23 cellular contexts compared by ENCODE assay signal in the genomic region with DNA sequence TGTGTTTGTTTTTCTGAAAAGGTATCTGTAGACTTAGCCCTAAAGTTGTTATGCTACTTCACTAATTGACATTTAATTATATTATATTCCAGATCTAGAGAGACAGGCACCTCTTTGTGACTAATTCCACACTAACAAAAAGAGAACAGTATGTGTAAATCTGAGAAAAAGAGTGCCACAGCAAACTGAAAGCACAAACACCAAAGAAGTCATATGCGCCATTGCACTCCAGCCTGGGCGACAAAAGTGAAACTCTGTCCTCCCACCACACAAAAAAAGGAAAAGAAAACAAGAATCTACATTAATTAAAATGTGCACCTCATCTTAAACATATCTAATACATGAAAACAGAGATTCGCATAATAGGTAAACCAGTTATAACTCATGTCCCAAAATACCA. TPM values are rescaled to one million over a fixed set of nuclear protein-coding genes. Genes with fewer than 3 reads are reported as not detected.
DNase-seq lines count a peak whose midpoint lies in the region; ATAC-seq lines count a peak whose summit lies in the region.
"Had no signal": no experiment of that assay in that cellular context is flagged by ENCODE, and none has a peak within 500 bp of the region (broad histone marks: within the 10 kb centered on the region; RNA-seq: fewer than 3 reads in every experiment).

No MANE protein-coding gene starts in this region.

- H3K27me3 Mint-ChIP-seq in T-cell = no peaks in the 10 kb centered on the region
- no peaks in the 10 kb centered on the region for H3K27me3 Mint-ChIP-seq in activated naive CD4-positive, alpha-beta T cell treated with anti-CD3 and anti-CD28 coated beads, Interleukin-2, amount 50 U/mL, for 24 hours
- H3K27me3 Mint-ChIP-seq: activated B cell treated with CpG ODN at 0.5 μM for 24 hours; CD4-positive, alpha-beta memory T cell; stimulated activated naive B cell treated with anti-CD40 and anti-IgM and Interleukin-4, amounts not matched to agents 10 μg/mL and 1 μg/mL and 100 μg/mL, for 72 hours had no signal

- no peak overlapping the region for H3K4me3 Mint-ChIP-seq in T-cell
- H3K4me3 Mint-ChIP-seq in activated naive CD4-positive, alpha-beta T cell treated with anti-CD3 and anti-CD28 coated beads, Interleukin-2, amount 50 U/mL, for 24 hours = no peak overlapping the region
- H3K4me3 Mint-ChIP-seq: activated B cell treated with CpG ODN at 0.5 μM for 24 hours; stimulated activated naive B cell treated with anti-CD40 and anti-IgM and Interleukin-4, amounts not matched to agents 10 μg/mL and 1 μg/mL and 100 μg/mL, for 72 hours had no signal

- no peak for ATAC-seq in T-cell (replicated peaks in 1 of 4)
- peak; percentile 32 for ATAC-seq in stimulated activated naive CD8-positive, alpha-beta T cell treated with anti-CD3 and anti-CD28 coated beads, Interleukin-15, Interleukin-2, amounts not matched to agents 100 U/mL and 50 U/mL, for 24 hours
- ATAC-seq: left ventricle myocardium superior; stimulated activated naive B cell treated with anti-CD40 and anti-IgM and Interleukin-4, amounts not matched to agents 10 μg/mL and 1 μg/mL and 100 μg/mL, for 72 hours had no signal

- H3K36me3 Mint-ChIP-seq in T-cell = no peaks in the 10 kb centered on the region
- no peaks in the 10 kb centered on the region for H3K36me3 Mint-ChIP-seq in activated naive CD4-positive, alpha-beta T cell treated with anti-CD3 and anti-CD28 coated beads, Interleukin-2, amount 50 U/mL, for 24 hours

- peak; percentile 11 to 15 (median 14) for DNase-seq in stimulated activated CD4-positive, alpha-beta T cell treated with anti-CD3 and anti-CD28 coated beads, Interleukin-12 subunit alpha, Interleukin-12 subunit beta, amount 100 ng/mL, for 48 hours (ENCODE audit: low read depth in 2 of 3, low spot score in 1 of 3)
- no peak for DNase-seq in stimulated activated CD4-positive, alpha-beta T cell treated with anti-CD3 and anti-CD28 coated beads, Interleukin-4, amount 100 ng/mL, for 4 hours
- DNase-seq in T-cell = no peak
- DNase-seq in stimulated activated naive CD8-positive, alpha-beta T cell treated with anti-CD3 and anti-CD28 coated beads, Interleukin-15, Interleukin-2, amounts not matched to agents 100 U/mL and 50 U/mL, for 24 hours = peak; percentile 10
- DNase-seq in RKO (ENCODE audit: low spot score) = no peak
- no peak for DNase-seq in dermis blood vessel endothelial cell
- DNase-seq in DMS 273 treated with DMSO at 0.1 percent for 48 hours (lab: John Stamatoyannopoulos, UW) = no peak
- DNase-seq: activated B cell treated with CpG ODN at 0.5 μM for 24 hours; anterior cingulate cortex; CD4-positive, alpha-beta memory T cell; central memory CD4-positive, alpha-beta T cell; DMS53; effector CD4-positive, alpha-beta T cell; GM23248; KBM-7; left ventricle myocardium superior; NCI-H1694 treated with DMSO at 0.1 percent for 48 hours; NCI-H226; Peyer's patch; stimulated activated naive B cell treated with anti-CD40 and anti-IgM and Interleukin-4, amounts not matched to agents 10 μg/mL and 1 μg/mL and 100 μg/mL, for 72 hours; T-helper 9 cell; trophoblast cell had no signal

- H3K4me1 Mint-ChIP-seq in T-cell = peaks cover 7 to 14% (median 10%) of the 10 kb centered on the region in 3 donors
- H3K4me1 Mint-ChIP-seq in activated naive CD4-positive, alpha-beta T cell treated with anti-CD3 and anti-CD28 coated beads, Interleukin-2, amount 50 U/mL, for 24 hours = peaks cover 20% of the 10 kb centered on the region

- POLR2A ChIA-PET in T-cell (lab: Charles Lee) = no interaction called here

- H3K27ac Mint-ChIP-seq in T-cell = peak overlapping the region; percentile 20 to 77
- H3K27ac Mint-ChIP-seq in activated naive CD4-positive, alpha-beta T cell treated with anti-CD3 and anti-CD28 coated beads, Interleukin-2, amount 50 U/mL, for 24 hours = peak overlapping the region; percentile 6
- H3K27ac Mint-ChIP-seq: activated B cell treated with CpG ODN at 0.5 μM for 24 hours; stimulated activated naive B cell treated with anti-CD40 and anti-IgM and Interleukin-4, amounts not matched to agents 10 μg/mL and 1 μg/mL and 100 μg/mL, for 72 hours had no signal

- CTCF ChIA-PET in T-cell (lab: Charles Lee) = interaction anchor here in 1 of 2 donors (0.5 kb wide), 1 partner anchor 164 kb away, joined by 3 read pairs; no protein-coding TSS in a partner anchor

- no peaks in the 10 kb centered on the region for H3K9me3 Mint-ChIP-seq in T-cell
- no peaks in the 10 kb centered on the region for H3K9me3 Mint-ChIP-seq in activated naive CD4-positive, alpha-beta T cell treated with anti-CD3 and anti-CD28 coated beads, Interleukin-2, amount 50 U/mL, for 24 hours
- H3K9me3 Mint-ChIP-seq: activated B cell treated with CpG ODN at 0.5 μM for 24 hours; stimulated activated naive B cell treated with anti-CD40 and anti-IgM and Interleukin-4, amounts not matched to agents 10 μg/mL and 1 μg/mL and 100 μg/mL, for 72 hours had no signal

RNA-seq across cellular contexts. Expression of a gene that starts 4.4 kb away (rescaled TPM):
- total RNA-seq in T-cell (10 to 100 TPM; 24.4 to 37.3 (median 34.3) TPM), dermis blood vessel endothelial cell (28.4 and 29.3 TPM in 2 replicates)

RNA-seq across cellular contexts. Expression of a gene that starts 39.7 kb away (rescaled TPM):
- total RNA-seq in T-cell (10 to 100 TPM; 70.9 to 87.5 (median 71.9) TPM), dermis blood vessel endothelial cell (35.2 and 39.9 TPM in 2 replicates)

Comparison
In these comparisons a context has a peak if more than half of its experiments do, and no peak if none do; other contexts are left out.
1. DNase-seq: peak in stimulated activated CD4-positive, alpha-beta T cell treated with anti-CD3 and anti-CD28 coated beads, Interleukin-12 subunit alpha, Interleukin-12 subunit beta, amount 100 ng/mL, for 48 hours (3 of 3) and stimulated activated naive CD8-positive, alpha-beta T cell treated with anti-CD3 and anti-CD28 coated beads, Interleukin-15, Interleukin-2, amounts not matched to agents 100 U/mL and 50 U/mL, for 24 hours (single experiment); none in stimulated activated CD4-positive, alpha-beta T cell treated with anti-CD3 and anti-CD28 coated beads, Interleukin-4, amount 100 ng/mL, for 4 hours (0 of 2), T-cell (0 of 34), RKO (single experiment), dermis blood vessel endothelial cell (single experiment) and DMS 273 treated with DMSO at 0.1 percent for 48 hours (single experiment).